ENCODE assay signal across 23 cellular contexts in the genomic region with DNA sequence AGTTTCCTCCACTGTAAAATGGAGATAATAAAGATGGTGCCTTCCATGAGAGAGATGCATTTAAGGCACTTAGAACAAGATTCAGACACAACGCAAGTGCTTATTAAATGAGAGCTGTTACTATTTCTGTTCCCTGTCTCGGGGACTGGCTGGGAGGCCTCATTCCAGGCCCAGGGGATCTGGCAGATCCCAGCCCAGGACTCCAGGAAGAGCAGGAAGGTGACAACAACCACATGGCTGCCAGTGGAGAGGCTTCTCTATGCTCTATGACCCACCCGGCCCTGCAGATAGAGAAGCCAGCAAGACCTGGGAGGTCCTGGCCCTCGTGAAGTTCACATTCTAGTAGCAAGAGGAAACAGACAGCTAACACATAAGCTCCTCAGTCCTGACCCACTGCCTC.
"Had no signal": no experiment of that assay in that cellular context is flagged by ENCODE, and none has a peak within 500 bp of the region (broad histone marks: within the 10 kb centered on the region; RNA-seq: fewer than 3 reads in every experiment).

No MANE protein-coding gene starts in this region.

- H3K4me3 ChIP-seq: SJCRH30 had no signal

- H3K4me1 ChIP-seq: SJCRH30 had no signal

- H3K9ac ChIP-seq: KMS-11, SK-N-SH had no signal

- H3K27me3 ChIP-seq: brain microvascular endothelial cell had no signal

- H3K36me3 ChIP-seq: brain microvascular endothelial cell, SJCRH30 had no signal

- DNase-seq: activated CD4-positive, alpha-beta memory T cell treated with anti-CD3 and anti-CD28 coated beads for 36 hours; activated CD4-positive, alpha-beta T cell treated with anti-CD3 and anti-CD28 coated beads, Interleukin-2, amount 10 ng/mL, durations not matched to agents 7 days and 5 days; activated CD4-positive, CD25-positive, alpha-beta regulatory T cell; activated CD8-positive, alpha-beta memory T cell treated with anti-CD3 and anti-CD28 coated beads for 24 hours; activated gamma-delta T cell; activated naive CD4-positive, alpha-beta T cell treated with anti-CD3 and anti-CD28 coated beads, Interleukin-2, amount 10 ng/mL, durations not matched to agents 7 days and 5 days; activated naive CD8-positive, alpha-beta T cell treated with anti-CD3 and anti-CD28 coated beads for 36 hours; activated T-cell treated with anti-CD3 and anti-CD28 coated beads, Interleukin-2, amount 50 U/mL, for 4 hours; brain microvascular endothelial cell; caudate nucleus; NCI-H1092; NCI-H1417; NCI-H1930; NCI-H2171; NCI-H345; NCI-H510A; NCI-H526 treated with DMSO at 0.1 percent for 48 hours; NCI-H82; SJCRH30; SK-N-SH; T-helper 1 cell had no signal

- H3K4me2 ChIP-seq: KMS-11, SK-N-SH had no signal

- H3K27ac ChIP-seq: brain microvascular endothelial cell, KMS-11, SJCRH30, VCaP had no signal

- ATAC-seq: activated T-cell treated with anti-CD3 and anti-CD28 coated beads, Interleukin-2, amount 50 U/mL, for 4 hours had no signal

- H3K9me3 ChIP-seq: SJCRH30, SK-N-SH had no signal
